1 cellular context compared by ENCODE assay signal in the genomic region with DNA sequence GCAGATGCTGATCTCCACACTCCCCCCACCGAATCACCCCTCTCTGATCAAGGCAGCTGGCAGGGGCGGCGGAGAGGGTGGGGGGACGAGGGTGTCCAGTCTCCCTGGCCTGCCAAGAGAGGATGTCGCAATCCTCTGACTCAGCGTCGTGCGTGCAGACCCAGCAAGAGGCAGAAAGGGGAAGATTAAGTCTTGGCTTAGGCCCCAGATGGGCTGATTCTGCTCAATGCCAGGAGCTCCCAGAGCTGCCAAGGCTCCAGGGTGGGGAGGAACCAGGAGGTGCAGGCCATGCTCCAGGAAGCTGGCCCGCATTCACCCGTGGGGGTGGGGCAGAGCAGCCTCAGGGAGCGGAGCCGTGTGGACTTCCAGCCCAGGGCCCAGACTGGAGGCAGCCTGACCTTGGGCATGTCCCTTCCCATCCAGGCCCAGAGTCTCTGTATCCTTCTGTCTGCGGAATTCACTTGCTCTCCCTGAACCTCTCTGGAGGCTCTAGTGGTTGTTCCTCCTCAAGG.
TF ChIP-seq lines count a peak whose summit lies in the region.

No MANE protein-coding gene starts in this region.

TF ChIP-seq in WTC11, 78 proteins besides CTCF, POLR2A, EP300 and RAD21 (continued from another document):
- TF ChIP-seq ARID4B (CRISPR knock-in tag; IDR thresholded peaks at IDR 0.05; ENCODE audit: borderline replicate concordance) (no peak), ZNF263 (CRISPR knock-in tag; IDR thresholded peaks at IDR 0.05; ENCODE audit: low read depth) (no peak)
